In genomic region chr16:30722916-30723315, GRCh38 we compare ENCODE assay signal across 18 cellular contexts.
"Had no signal": no experiment of that assay in that cellular context is flagged by ENCODE, and none has a peak within 500 bp of the region (broad histone marks: within the 10 kb centered on the region; RNA-seq: fewer than 3 reads in every experiment).

No MANE protein-coding gene starts in this region.

- H3K9ac ChIP-seq: parathyroid adenoma, SK-N-SH had no signal

- H3K9me3 Mint-ChIP-seq: activated CD4-positive, alpha-beta T cell treated with anti-CD3 and anti-CD28 coated beads, Interleukin-2, amount 10 ng/mL, durations not matched to agents 7 days and 5 days; activated naive CD4-positive, alpha-beta T cell treated with anti-CD3 and anti-CD28 coated beads, Interleukin-2, amount 50 U/mL, for 24 hours; naive B cell; type B pancreatic cell had no signal

- DNase-seq: activated CD4-positive, alpha-beta T cell treated with anti-CD3 and anti-CD28 coated beads, Interleukin-2, amount 10 ng/mL, durations not matched to agents 7 days and 5 days; activated CD8-positive, alpha-beta memory T cell treated with anti-CD3 and anti-CD28 coated beads for 24 hours; activated CD8-positive, alpha-beta memory T cell treated with anti-CD3 and anti-CD28 coated beads, Interleukin-2, amount 50 U/mL, for 48 hours; activated gamma-delta T cell; amniotic stem cell; colonic mucosa; foreskin melanocyte; hypothalamus; mucosa of descending colon; naive B cell; stomach; testis had no signal

- H3K9me3 ChIP-seq: colonic mucosa, mucosa of descending colon, SK-N-SH, stomach, testis had no signal

- H3K4me1 ChIP-seq: parathyroid adenoma had no signal

- H3K27me3 Mint-ChIP-seq: activated CD4-positive, alpha-beta T cell treated with anti-CD3 and anti-CD28 coated beads, Interleukin-2, amount 10 ng/mL, durations not matched to agents 7 days and 5 days; activated naive CD4-positive, alpha-beta T cell treated with anti-CD3 and anti-CD28 coated beads, Interleukin-2, amount 50 U/mL, for 24 hours; naive B cell; type B pancreatic cell had no signal

- H3K4me3 ChIP-seq: cardiac muscle cell, colonic mucosa, mucosa of descending colon, stomach, testis had no signal

- H3K4me3 Mint-ChIP-seq: activated CD4-positive, alpha-beta T cell treated with anti-CD3 and anti-CD28 coated beads, Interleukin-2, amount 10 ng/mL, durations not matched to agents 7 days and 5 days; activated naive CD4-positive, alpha-beta T cell treated with anti-CD3 and anti-CD28 coated beads, Interleukin-2, amount 50 U/mL, for 24 hours; naive B cell; type B pancreatic cell had no signal

- H3K27ac Mint-ChIP-seq: activated CD4-positive, alpha-beta T cell treated with anti-CD3 and anti-CD28 coated beads, Interleukin-2, amount 10 ng/mL, durations not matched to agents 7 days and 5 days; type B pancreatic cell had no signal

- H3K27me3 ChIP-seq: cardiac muscle cell, colonic mucosa, stomach, testis had no signal

- ATAC-seq: activated CD4-positive, CD25-positive, alpha-beta regulatory T cell treated with anti-CD3 and anti-CD28 coated beads, Interleukin-2, amount 50 U/mL, for 24 hours; mucosa of descending colon had no signal

- H3K27ac ChIP-seq: cardiac muscle cell, colonic mucosa, parathyroid adenoma, stomach, testis had no signal
